In the genomic region with DNA sequence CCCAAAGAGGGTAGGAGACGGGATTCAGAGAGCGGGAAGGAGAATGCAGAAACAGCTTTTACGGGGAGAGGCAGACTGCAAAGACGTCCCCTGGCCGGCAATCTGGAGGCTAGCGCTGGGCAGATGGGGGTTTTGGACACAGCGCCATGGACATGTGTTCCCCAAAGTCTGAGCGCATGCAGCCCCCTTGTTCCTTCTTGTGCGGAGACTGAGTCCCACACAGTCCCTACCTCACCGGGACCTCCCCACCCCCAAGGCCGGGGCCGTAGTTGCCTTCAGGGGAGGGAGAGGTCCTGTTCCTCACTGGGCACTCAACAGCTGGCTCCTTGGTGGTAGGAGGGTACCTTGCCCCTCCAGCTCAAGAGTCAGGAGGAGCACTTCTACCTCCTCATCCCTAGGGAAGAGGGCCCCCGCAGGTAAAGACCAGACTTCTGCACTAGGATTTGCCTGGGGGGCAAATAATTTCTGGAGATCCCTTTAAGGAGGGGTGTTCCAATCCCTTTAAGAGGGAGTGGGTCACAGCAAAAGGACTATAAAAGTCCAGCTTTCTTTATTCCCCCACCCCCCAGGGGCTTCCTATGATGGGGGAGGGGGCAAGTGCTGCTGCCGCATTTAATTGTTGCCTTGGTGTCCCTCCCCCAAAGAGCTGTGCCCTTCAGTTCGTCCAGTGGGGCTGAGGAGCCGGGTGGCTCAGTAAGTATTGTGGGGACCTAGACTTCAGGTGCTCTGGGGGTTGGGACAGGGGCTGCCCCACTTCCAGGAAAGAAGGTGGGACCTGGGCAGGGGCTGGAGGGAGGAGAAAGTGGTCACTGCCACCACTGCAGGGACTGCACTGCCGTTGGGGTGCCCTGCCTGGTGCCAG, we compare ENCODE assay signal across 6 cellular contexts. TPM values are rescaled to one million over a fixed set of nuclear protein-coding genes. Genes with fewer than 3 reads are reported as not detected.
DNase-seq lines count a peak whose midpoint lies in the region; ATAC-seq and TF ChIP-seq lines count a peak whose summit lies in the region.

No MANE protein-coding gene starts in this region.

- peak overlapping the region; percentile 74 for H3K4me3 ChIP-seq in mesendoderm (ENCODE audit: low read length)

- TF ChIP-seq CTCF in CD14-positive monocyte (IDR thresholded peaks at IDR 0.05) = no peak

- peaks cover 26% of the 10 kb centered on the region for H3K4me1 ChIP-seq in mesendoderm (ENCODE audit: control insufficient read depth, low read depth, low read length)

- DNase-seq in CD14-positive monocyte (ENCODE audit: low spot score) (no peak), T-cell (no peak), mesendoderm (peak; percentile 80), hepatic stellate cell (ENCODE audit: low spot score) (no peak)
- no peak for DNase-seq in activated effector memory CD4-positive, alpha-beta T cell treated with Interleukin-2 at 50 U/mL for 16 hours

- ATAC-seq in T-cell (replicated peaks in 1 of 4) (no peak), GM19463 (IDR thresholded peaks at IDR 0.05; ENCODE audit: unreplicated experiment) (no peak)

- peaks cover 0 to 30% (median 7%) of the 10 kb centered on the region in 7 donors for H3K9me3 Mint-ChIP-seq in CD14-positive monocyte
- H3K9me3 Mint-ChIP-seq in T-cell = no peaks in the 10 kb centered on the region

- H3K27ac ChIP-seq in mesendoderm (ENCODE audit: low read depth, low read length) = no peak overlapping the region

- H3K4me3 Mint-ChIP-seq in CD14-positive monocyte (peak overlapping the region; percentile 24 to 99), T-cell (peak overlapping the region; percentile 66 to 67 (median 67))

- peak overlapping the region; percentile 97 for H3K56ac ChIP-seq in mesendoderm (ENCODE audit: low read length)

- H3K4me1 Mint-ChIP-seq in CD14-positive monocyte = peaks cover 28% of the 10 kb centered on the region
- peaks cover 31 to 42% (median 35%) of the 10 kb centered on the region in 3 donors for H3K4me1 Mint-ChIP-seq in T-cell

- H2BK120ac ChIP-seq in mesendoderm (ENCODE audit: low read depth, low read length) = no peak overlapping the region

- H3K4ac ChIP-seq in mesendoderm (ENCODE audit: low read depth, low read length) = peak overlapping the region; percentile 19

- CTCF ChIA-PET in T-cell (lab: Charles Lee) = no interaction called here

- no CpG with 5 or more reads among the region's 17 CpGs for WGBS in mesendoderm (ENCODE audit: extremely low coverage, insufficient coverage, low lambda C conversion rate)

- peaks cover 64 to 75% (median 69%) of the 10 kb centered on the region in 3 donors for H3K27me3 Mint-ChIP-seq in CD14-positive monocyte (ENCODE audit: low read depth in 3 of 3)
- peaks cover 18 to 32% of the 10 kb centered on the region in 2 donors for H3K27me3 Mint-ChIP-seq in T-cell

- H3K79me1 ChIP-seq in mesendoderm (ENCODE audit: low read length) = no peaks in the 10 kb centered on the region

- peak overlapping the region; percentile 65 for H2BK5ac ChIP-seq in mesendoderm (ENCODE audit: low read length)

- H3K18ac ChIP-seq in mesendoderm (ENCODE audit: low read length) = peak overlapping the region; percentile 24

- peak overlapping the region; percentile 87 for H3K9ac ChIP-seq in mesendoderm (ENCODE audit: low read length)

- POLR2A ChIA-PET in T-cell (lab: Charles Lee) = interaction anchor here in 1 of 2 donors (0.5 kb wide), 1 partner anchor 20 kb away, joined by 3 read pairs; no protein-coding TSS in a partner anchor

- H3K79me2 ChIP-seq in mesendoderm (ENCODE audit: control insufficient read depth, insufficient read depth, low read length) = peaks cover 9% of the 10 kb centered on the region

- no peak overlapping the region for H3K27ac Mint-ChIP-seq in CD14-positive monocyte
- no peak overlapping the region for H3K27ac Mint-ChIP-seq in T-cell

- no peak overlapping the region for H2BK15ac ChIP-seq in mesendoderm (replicated peaks; ENCODE audit: low read depth)

- peak overlapping the region; percentile 72 for H3K23ac ChIP-seq in mesendoderm (ENCODE audit: low read length)

- no peaks in the 10 kb centered on the region for H3K36me3 ChIP-seq in mesendoderm (ENCODE audit: control insufficient read depth, insufficient read depth, low read length)

- no peak overlapping the region for H4K5ac ChIP-seq in mesendoderm (ENCODE audit: low read length)

- no peak overlapping the region for H4K8ac ChIP-seq in mesendoderm (ENCODE audit: low read depth, low read length)

- H3K27me3 ChIP-seq in mesendoderm (ENCODE audit: insufficient read depth, low read length, poor library complexity) = no peaks in the 10 kb centered on the region

- H3K36me3 Mint-ChIP-seq in CD14-positive monocyte (peaks cover 7 to 11% of the 10 kb centered on the region in 2 donors), T-cell (no peaks in the 10 kb centered on the region)

- H3K4me2 ChIP-seq in mesendoderm (ENCODE audit: low read length) = peak overlapping the region; percentile 99

- H2AK5ac ChIP-seq in mesendoderm (ENCODE audit: low read length) = peak overlapping the region; percentile 55

- intact Hi-C loops in CD14-positive monocyte (cut with micrococcal nuclease) = no loop called here

RNA-seq across cellular contexts. Expression of a gene that starts 3.6 kb away (rescaled TPM):
- polyA plus RNA-seq in CD14-positive monocyte = under 1 TPM; 0.67 to 0.79 TPM
- total RNA-seq in T-cell = 10 to 100 TPM; 31.1 to 50.9 (median 48.1) TPM
- polyA plus RNA-seq in mesendoderm (2013, experiment 1 of 2) = 19.9 TPM
- 20.3 TPM for polyA plus RNA-seq in mesendoderm (2013, experiment 2 of 2)

RNA-seq across cellular contexts. Expression of a gene that starts 31.5 kb away (rescaled TPM):
- 10 to 100 TPM; 28.6 to 31.3 TPM for polyA plus RNA-seq in CD14-positive monocyte
- total RNA-seq in T-cell = 10 to 100 TPM; 52.3 to 89.8 (median 81.4) TPM
- 29.0 TPM for polyA plus RNA-seq in mesendoderm (2013, experiment 1 of 2)
- polyA plus RNA-seq in mesendoderm (2013, experiment 2 of 2) = 29.9 TPM

RNA-seq across cellular contexts. Expression of a gene that starts 33.7 kb away (rescaled TPM):
- polyA plus RNA-seq in CD14-positive monocyte = 1 to 10 TPM in 1 of 2 donors, under 1 TPM in 1; 0.85 to 1.2 TPM
- total RNA-seq in T-cell = 10 to 100 TPM in 2 of 5 donors, 1 to 10 TPM in 3; 5.8 to 13.3 (median 9.9) TPM
- polyA plus RNA-seq in mesendoderm (2013, experiment 1 of 2) = 12.4 TPM
- polyA plus RNA-seq in mesendoderm (2013, experiment 2 of 2) = 12.4 TPM

RNA-seq across cellular contexts. Expression of a gene that starts 54.6 kb away (rescaled TPM):
- 1 to 10 TPM; 5.4 to 7.9 TPM for polyA plus RNA-seq in CD14-positive monocyte
- total RNA-seq in T-cell = 1 to 10 TPM; 3.8 to 8.0 (median 6.2) TPM
- 59.1 TPM for polyA plus RNA-seq in mesendoderm (2013, experiment 1 of 2)
- polyA plus RNA-seq in mesendoderm (2013, experiment 2 of 2) = 60.3 TPM
